26 cellular contexts compared by ENCODE assay signal in genomic region chr21:34569381-34569979, GRCh38.
"Had no signal": no experiment of that assay in that cellular context is flagged by ENCODE, and none has a peak within 500 bp of the region (broad histone marks: within the 10 kb centered on the region; RNA-seq: fewer than 3 reads in every experiment).

No MANE protein-coding gene starts in this region.

- ATAC-seq: psoas muscle had no signal

- DNase-seq: activated CD4-positive, alpha-beta T cell treated with anti-CD3 and anti-CD28 coated beads for 4 hours; activated CD4-positive, alpha-beta T cell treated with anti-CD3 and anti-CD28 coated beads, Interleukin-2, amount 50 U/mL, for 48 hours; activated CD4-positive, CD25-positive, alpha-beta regulatory T cell; activated CD8-positive, alpha-beta memory T cell treated with anti-CD3 and anti-CD28 coated beads, Interleukin-2, amount 50 U/mL, for 4 hours; activated gamma-delta T cell treated with Interleukin-2 at 50 U/mL for 16 hours; activated naive CD4-positive, alpha-beta T cell treated with anti-CD3 and anti-CD28 coated beads, Interleukin-2, amount 50 U/mL, for 16 hours; activated T-cell treated with anti-CD3 and anti-CD28 coated beads, Interleukin-2, amount 50 U/mL, for 1 hour; amniotic stem cell; brain microvascular endothelial cell; caudate nucleus; endodermal cell; esophagus squamous epithelium; foreskin melanocyte; heart right ventricle; kidney glomerular epithelial cell; left lung; naive B cell; occipital lobe; psoas muscle; spleen; stimulated activated naive CD4-positive, alpha-beta T cell; T-helper 1 cell had no signal

- H3K9me3 ChIP-seq: esophagus squamous epithelium, left lung, psoas muscle, suprapubic skin had no signal

- H3K27me3 ChIP-seq: brain microvascular endothelial cell, esophagus squamous epithelium, heart right ventricle, left lung, spleen, suprapubic skin had no signal

- H3K36me3 ChIP-seq: brain microvascular endothelial cell, esophagus squamous epithelium, left lung, suprapubic skin had no signal

- FAIRE-seq: astrocyte had no signal

- H3K4me1 ChIP-seq: esophagus squamous epithelium, left lung, psoas muscle had no signal

- H3K27ac ChIP-seq: brain microvascular endothelial cell, epithelial cell of prostate, esophagus squamous epithelium, left lung, psoas muscle, suprapubic skin had no signal

- H3K4me3 ChIP-seq: esophagus squamous epithelium, heart right ventricle, left lung, psoas muscle, spleen, suprapubic skin had no signal

- H3K9ac ChIP-seq: parathyroid adenoma had no signal
